In the genomic region with DNA sequence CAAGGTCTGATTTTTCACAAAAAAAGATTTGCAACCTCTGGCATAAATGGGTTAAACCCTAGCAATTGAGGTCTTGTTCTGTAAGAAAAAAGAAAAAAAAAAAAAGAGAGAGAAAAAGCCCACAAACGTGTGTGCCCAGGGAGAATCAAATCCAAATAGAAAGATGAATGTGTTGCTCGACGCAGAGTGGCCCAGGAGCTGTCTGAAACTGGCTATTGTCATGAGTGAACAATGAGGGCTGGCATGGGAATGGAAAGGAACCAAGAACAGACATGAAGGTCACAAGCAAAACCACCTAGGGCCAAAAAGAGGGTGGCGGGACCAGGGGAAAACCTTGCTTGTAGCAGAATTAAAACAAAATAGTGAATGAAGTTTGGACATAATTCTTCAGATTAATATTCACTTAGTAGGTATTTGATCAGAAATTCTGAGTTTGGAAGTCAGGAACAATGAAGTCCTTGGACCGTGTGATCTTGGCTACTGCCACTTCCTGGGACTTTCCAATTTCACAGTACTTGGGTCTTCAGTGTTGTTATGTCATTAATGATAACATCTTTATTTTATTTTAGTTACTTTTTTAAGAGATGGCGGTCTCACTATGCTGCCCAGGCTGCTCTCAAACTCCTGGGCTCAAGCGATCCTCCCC, we compare ENCODE assay signal across 8 cellular contexts. TPM values are rescaled to one million over a fixed set of nuclear protein-coding genes. Genes with fewer than 3 reads are reported as not detected.
DNase-seq lines count a peak whose midpoint lies in the region; ATAC-seq and TF ChIP-seq lines count a peak whose summit lies in the region.

No MANE protein-coding gene starts in this region.

- peak overlapping the region; percentile 94 to 99 (median 98) for H3K4me3 Mint-ChIP-seq in CD4-positive, CD25-positive, alpha-beta regulatory T cell
- H3K4me3 Mint-ChIP-seq in chondrocyte (ENCODE audit: unreplicated experiment) (peak overlapping the region; percentile 81), nephron (peak overlapping the region; percentile 96 to 98 (median 98))

- no peak for DNase-seq in CD4-positive, CD25-positive, alpha-beta regulatory T cell
- no peak for DNase-seq in Karpas-422
- no peak for DNase-seq in chondrocyte (ENCODE audit: low spot score)
- DNase-seq in T1000 (lab: John Stamatoyannopoulos, UW), result no peak
- no peak for DNase-seq in Peyer's patch

- 0 out of 2 replicates have a peak overlapping the region, but pooled peaks have one; percentile 99 for H3K9ac ChIP-seq in Karpas-422 (ENCODE audit: low read length)

- peaks cover 52% of the 10 kb centered on the region for H3K36me3 ChIP-seq in CD4-positive, CD25-positive, alpha-beta regulatory T cell (ENCODE audit: control insufficient read depth, insufficient read depth, low read length)
- H3K36me3 ChIP-seq in Karpas-422 (ENCODE audit: insufficient read depth, low read length) (peaks cover 72% of the 10 kb centered on the region), Peyer's patch (peaks cover 0 to 49% (median 0%) of the 10 kb centered on the region in 3 donors)

- peak overlapping the region; percentile 98 for H3K27ac ChIP-seq in CD4-positive, CD25-positive, alpha-beta regulatory T cell (ENCODE audit: insufficient read depth, low read length, poor library complexity, severe bottlenecking)
- H3K27ac ChIP-seq in Karpas-422 (ENCODE audit: low read length) (peak overlapping the region; percentile 87), Peyer's patch (peak overlapping the region in 2 of 4 donors; percentile 48 to 65)

- peaks cover 29 to 77% (median 53%) of the 10 kb centered on the region in 4 donors for H3K4me1 Mint-ChIP-seq in CD4-positive, CD25-positive, alpha-beta regulatory T cell
- peaks cover 74% of the 10 kb centered on the region for H3K4me1 Mint-ChIP-seq in chondrocyte (ENCODE audit: low read depth)
- H3K4me1 Mint-ChIP-seq in nephron, result peaks cover 63% of the 10 kb centered on the region

- TF ChIP-seq CTCF in chondrocyte (IDR thresholded peaks at IDR 0.05), result no peak
- no peak for TF ChIP-seq CTCF in nephron (IDR thresholded peaks at IDR 0.05; ENCODE audit: unreplicated experiment in 3 of 3)
- no peak for TF ChIP-seq CTCF in Peyer's patch (IDR thresholded peaks at IDR 0.05)

- H3K4me3 ChIP-seq in CD4-positive, CD25-positive, alpha-beta regulatory T cell (ENCODE audit: low read depth, low read length), result peak overlapping the region; percentile 82
- H3K4me3 ChIP-seq in Karpas-422 (ENCODE audit: low read length) (peak overlapping the region; percentile 94; the same call in 1 of the 2 replicates), Peyer's patch (no peak overlapping the region)

- no peaks in the 10 kb centered on the region for H3K9me2 ChIP-seq in Karpas-422 (replicated peaks; ENCODE audit: insufficient read depth, low read length)

- TF ChIP-seq POLR2A in Peyer's patch (IDR thresholded peaks at IDR 0.05), result no peak

- peaks cover 61% of the 10 kb centered on the region for H3K4me1 ChIP-seq in CD4-positive, CD25-positive, alpha-beta regulatory T cell (ENCODE audit: control insufficient read depth, insufficient read depth, low read length, poor library complexity, severe bottlenecking)
- H3K4me1 ChIP-seq in Karpas-422 (ENCODE audit: low read length), result peaks cover 48% of the 10 kb centered on the region
- peaks cover 9 to 75% (median 25%) of the 10 kb centered on the region in 4 donors for H3K4me1 ChIP-seq in Peyer's patch

- H3K27ac Mint-ChIP-seq in CD4-positive, CD25-positive, alpha-beta regulatory T cell, result peak overlapping the region in 2 of 3 donors; percentile 98 to 99
- H3K27ac Mint-ChIP-seq in chondrocyte (ENCODE audit: unreplicated experiment), result peak overlapping the region; percentile 98
- peak overlapping the region; percentile 82 to 87 (median 86) for H3K27ac Mint-ChIP-seq in nephron

- peaks cover 37% of the 10 kb centered on the region for H3K36me3 Mint-ChIP-seq in CD4-positive, CD25-positive, alpha-beta regulatory T cell
- peaks cover 38% of the 10 kb centered on the region for H3K36me3 Mint-ChIP-seq in chondrocyte (ENCODE audit: low read depth)
- peaks cover 56% of the 10 kb centered on the region for H3K36me3 Mint-ChIP-seq in nephron (ENCODE audit: low read depth)

- H3K4me2 ChIP-seq in Karpas-422 (ENCODE audit: low read depth, low read length, poor library complexity, severe bottlenecking), result peak overlapping the region; percentile 71

- H3K27me3 ChIP-seq in CD4-positive, CD25-positive, alpha-beta regulatory T cell (ENCODE audit: control insufficient read depth, insufficient read depth, low read length), result no peaks in the 10 kb centered on the region
- H3K27me3 ChIP-seq in Karpas-422 (ENCODE audit: low read length), result no peaks in the 10 kb centered on the region
- no peaks in the 10 kb centered on the region for H3K27me3 ChIP-seq in Peyer's patch

- no peaks in the 10 kb centered on the region for H3K27me3 Mint-ChIP-seq in CD4-positive, CD25-positive, alpha-beta regulatory T cell
- H3K27me3 Mint-ChIP-seq in chondrocyte (ENCODE audit: low read depth), result no peaks in the 10 kb centered on the region
- no peaks in the 10 kb centered on the region for H3K27me3 Mint-ChIP-seq in nephron (ENCODE audit: low read depth)

- H4K20me1 ChIP-seq in Karpas-422 (ENCODE audit: insufficient read depth, low read depth, low read length), result peaks cover 69% of the 10 kb centered on the region

- no peak overlapping the region for H2AFZ ChIP-seq in Karpas-422 (ENCODE audit: low read length)

- H3K79me2 ChIP-seq in Karpas-422 (ENCODE audit: low read length), result peaks cover 62% of the 10 kb centered on the region

- peaks cover 0 to 1% (median 0%) of the 10 kb centered on the region in 7 donors for H3K9me3 Mint-ChIP-seq in CD4-positive, CD25-positive, alpha-beta regulatory T cell
- H3K9me3 Mint-ChIP-seq in chondrocyte (ENCODE audit: low read depth), result no peaks in the 10 kb centered on the region
- H3K9me3 Mint-ChIP-seq in nephron, result no peaks in the 10 kb centered on the region

- H3K9me3 ChIP-seq in CD4-positive, CD25-positive, alpha-beta regulatory T cell (ENCODE audit: control insufficient read depth in 2 of 2, low read length in 2 of 2), result no peaks in the 10 kb centered on the region
- H3K9me3 ChIP-seq in Karpas-422 (ENCODE audit: low read length) (no peaks in the 10 kb centered on the region), Peyer's patch (no peaks in the 10 kb centered on the region)

- ATAC-seq in CD4-positive, CD25-positive, alpha-beta regulatory T cell (ENCODE audit: low read depth in 2 of 2), result no peak
- ATAC-seq in GM18909 (IDR thresholded peaks at IDR 0.05; ENCODE audit: poor library complexity, unreplicated experiment) (no peak), GM18517 (IDR thresholded peaks at IDR 0.05; ENCODE audit: unreplicated experiment) (no peak)

RNA-seq across cellular contexts. Expression of a gene that starts 3.1 kb away (rescaled TPM):
- 353 TPM for total RNA-seq in CD4-positive, CD25-positive, alpha-beta regulatory T cell
- 1,000 to 10,000 TPM in 3 of 4 donors, 100 to 1,000 TPM in 1; 913 to 1,094 (median 1,059) TPM for polyA plus RNA-seq in CD4-positive, CD25-positive, alpha-beta regulatory T cell
- 1,044 and 1,347 TPM in 2 replicates for total RNA-seq in Karpas-422 (2014; rRNA removed; shearing (Covaris generic); ENCODE audit: low replicate concordance)
- total RNA-seq in chondrocyte, result 955 to 1,165 TPM (median 1,154 TPM) in 3 replicates
- 100 to 1,000 TPM; 355 to 547 (median 484) TPM for total RNA-seq in Peyer's patch

RNA-seq across cellular contexts. Expression of a gene that starts 57.9 kb away (rescaled TPM):
- total RNA-seq in CD4-positive, CD25-positive, alpha-beta regulatory T cell, result 127 TPM
- 1 to 10 TPM; 3.1 to 5.8 (median 4.9) TPM for polyA plus RNA-seq in CD4-positive, CD25-positive, alpha-beta regulatory T cell
- 55.2 and 79.9 TPM in 2 replicates for total RNA-seq in Karpas-422 (2014; rRNA removed; shearing (Covaris generic); ENCODE audit: low replicate concordance)
- total RNA-seq in chondrocyte (64.9 to 83.8 TPM (median 65.8 TPM) in 3 replicates), Peyer's patch (100 to 1,000 TPM in 3 of 4 donors, 10 to 100 TPM in 1; 98.5 to 528 (median 110) TPM)

Comparison
In these comparisons a context has a peak if more than half of its experiments do, and no peak if none do; other contexts are left out.
1. H3K4me3 ChIP-seq: peak in CD4-positive, CD25-positive, alpha-beta regulatory T cell (single experiment) and Karpas-422 (single experiment); none in Peyer's patch (0 of 4).
2. Peak in every context shown above with its lines, with median percentiles within 50 percentile points of each other: H3K27ac Mint-ChIP-seq and H3K4me3 Mint-ChIP-seq.